ENCODE assay signal across 19 cellular contexts in the genomic region with DNA sequence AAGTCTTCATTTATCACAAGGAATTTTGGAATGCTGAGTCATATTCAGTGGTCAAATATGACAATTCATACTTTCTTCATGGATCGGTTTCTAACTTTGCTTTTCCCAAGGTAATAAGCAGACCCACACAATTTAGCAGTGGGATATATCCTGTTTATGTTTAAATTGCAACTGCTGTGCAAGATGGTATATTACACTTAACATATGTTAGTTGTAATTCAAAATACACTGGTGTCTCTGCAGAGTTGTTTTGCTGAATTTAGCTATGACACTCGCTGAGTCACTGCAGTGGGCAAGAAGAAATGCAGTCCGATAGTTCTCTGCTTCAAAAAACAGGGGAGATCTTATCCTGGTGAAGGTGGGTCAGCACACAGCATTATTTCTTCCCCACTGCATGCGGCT.
DNase-seq lines count a peak whose midpoint lies in the region; ATAC-seq, FAIRE-seq and TF ChIP-seq lines count a peak whose summit lies in the region.
"Had no signal": no experiment of that assay in that cellular context is flagged by ENCODE, and none has a peak within 500 bp of the region (broad histone marks: within the 10 kb centered on the region; RNA-seq: fewer than 3 reads in every experiment).

No MANE protein-coding gene starts in this region.

- TF ChIP-seq CTCF in AG04450 (IDR thresholded peaks at IDR 0.05; ENCODE audit: low read depth, low read length) (no peak), K562 (IDR thresholded peaks at IDR 0.05 in 2 of 3, conservative IDR thresholded peaks at IDR 0.05 in 1 of 3; ENCODE audit: insufficient read depth in 2 of 3, low read depth in 1 of 3, low read length in 3 of 3) (no peak), gastroesophageal sphincter (IDR thresholded peaks at IDR 0.05) (no peak)

- H3K27ac ChIP-seq in AG04450 (ENCODE audit: low read depth, low read length) (peak overlapping the region; percentile 85), K562 (ENCODE audit: extremely low read depth, low read depth, low read length) (no peak overlapping the region), gastroesophageal sphincter (no peak overlapping the region)

- H3K4me2 ChIP-seq in K562 (ENCODE audit: insufficient read depth, low read length), result no peak overlapping the region

- H3K9ac ChIP-seq in K562 (ENCODE audit: insufficient read depth in 1 of 2, low read depth in 2 of 2, low read length in 2 of 2), result no peak overlapping the region

- no peak for TF ChIP-seq POLR2A in K562 (conservative IDR thresholded peaks at IDR 0.05)
- no peak for TF ChIP-seq POLR2A in gastroesophageal sphincter (IDR thresholded peaks at IDR 0.05)

- TF ChIP-seq EP300 in K562 (IDR thresholded peaks at IDR 0.05; ENCODE audit: low read length) (no peak), gastroesophageal sphincter (IDR thresholded peaks at IDR 0.05) (no peak)

- H3K9me3 ChIP-seq in AG04450 (ENCODE audit: control insufficient read depth, insufficient read depth, low read length) (no peaks in the 10 kb centered on the region), K562 (replicated peaks; ENCODE audit: control insufficient read depth, insufficient read depth, low read depth, low read length) (no peaks in the 10 kb centered on the region), gastroesophageal sphincter (no peaks in the 10 kb centered on the region)

- ATAC-seq in K562, result no peak
- ATAC-seq in gastroesophageal sphincter, result no peak
- ATAC-seq in GM19324 (IDR thresholded peaks at IDR 0.05; ENCODE audit: low FRiP score, unreplicated experiment), result no peak
- no peak for ATAC-seq in HG03432 (IDR thresholded peaks at IDR 0.05; ENCODE audit: unreplicated experiment)
- ATAC-seq in GM21576 (IDR thresholded peaks at IDR 0.05; ENCODE audit: unreplicated experiment), result no peak
- ATAC-seq: activated naive CD4-positive, alpha-beta T cell treated with anti-CD3 and anti-CD28 coated beads, Interleukin-2, amount 50 U/mL, for 72 hours; HCT116; left ventricle myocardium superior; Right ventricle myocardium inferior had no signal

- H3K79me2 ChIP-seq in K562 (ENCODE audit: control insufficient read depth, insufficient read depth, low read length), result no peaks in the 10 kb centered on the region

- intact Hi-C loops in K562 (cut with micrococcal nuclease), result no loop called here

- H3K36me3 ChIP-seq in K562 (ENCODE audit: control insufficient read depth, insufficient read depth, low read length) (no peaks in the 10 kb centered on the region), gastroesophageal sphincter (no peaks in the 10 kb centered on the region)

- no peak overlapping the region for H2AFZ ChIP-seq in K562 (ENCODE audit: low read depth, low read length)

- WGBS in K562 (ENCODE audit: insufficient coverage, low coverage, missing lambda C conversion rate), result 0% methylated on average over 4 of the region's 4 CpGs
- 62 to 74% methylated on average over 3 of the region's 4 CpGs for WGBS in gastroesophageal sphincter (ENCODE audit: low coverage in 1 of 2), 2 donors

- no peak for TF ChIP-seq RAD21 in K562 (CRISPR knock-in tag; conservative IDR thresholded peaks at IDR 0.05 in 1 of 2, IDR thresholded peaks at IDR 0.05 in 1 of 2)

- POLR2A ChIA-PET in AG04450 (lab: Yijun Ruan, JAX), result no interaction called here
- POLR2A ChIA-PET in K562 (lab: Yijun Ruan, JAX), result interaction anchor here (1.2 kb wide), 1 partner anchor 8 kb away, joined by 3 read pairs; no protein-coding TSS in a partner anchor

- DNase-seq in AG04450 (ENCODE audit: low read depth, low spot score) (peak; percentile 55), HT1080 (ENCODE audit: low read depth) (peak; percentile 83), K562 (ENCODE audit: extremely low read depth in 1 of 4, low spot score in 3 of 4) (peak in 1 of 4 experiments; percentile 14), iris pigment epithelial cell (ENCODE audit: low read depth) (peak; percentile 80)
- DNase-seq: ACHN, dermis blood vessel endothelial cell, DND-41, glutamatergic neuron, left ventricle myocardium superior, NCI-H1417 treated with DMSO at 0.1 percent for 48 hours, NCI-H69, trophoblast cell had no signal

- H3K4me1 ChIP-seq in K562 (replicated peaks in 1 of 2; ENCODE audit: control insufficient read depth in 2 of 2, insufficient read depth in 2 of 2, low read length in 2 of 2) (no peaks in the 10 kb centered on the region), gastroesophageal sphincter (no peaks in the 10 kb centered on the region)

- H3K27me3 ChIP-seq in AG04450 (ENCODE audit: control insufficient read depth, insufficient read depth, low read length) (no peaks in the 10 kb centered on the region), K562 (ENCODE audit: control insufficient read depth in 2 of 2, insufficient read depth in 2 of 2, low read length in 2 of 2) (no peaks in the 10 kb centered on the region), gastroesophageal sphincter (no peaks in the 10 kb centered on the region)

- CTCF ChIA-PET in AG04450 (lab: Charles Lee), result interaction anchor here (0.6 kb wide), 2 partner anchors 37 to 346 kb away, joined by 3 to 5 read pairs; no protein-coding TSS in a partner anchor
- CTCF ChIA-PET in K562 (lab: Yijun Ruan, JAX; ENCODE audit: low intra/inter-chr PET ratio), result no interaction called here

- H4K20me1 ChIP-seq in K562 (replicated peaks; ENCODE audit: control insufficient read depth, insufficient read depth, low read length), result no peaks in the 10 kb centered on the region

- FAIRE-seq in K562 (lab: Jason Lieb, UNC), result no peak

- in situ Hi-C loops in K562 (cut with MboI), result no loop called here

- BruUV-seq in K562 (replicated peaks; lab: Mats Ljungman, UMichigan), result no TSS peak

- no peaks in the 10 kb centered on the region for H3K9me1 ChIP-seq in K562 (ENCODE audit: control insufficient read depth, insufficient read depth, low read length)

- no peak overlapping the region for H3K4me3 ChIP-seq in AG04450 (ENCODE audit: low read depth, low read length)
- no peak overlapping the region for H3K4me3 ChIP-seq in K562
- H3K4me3 ChIP-seq in gastroesophageal sphincter, result no peak overlapping the region

TF ChIP-seq in K562, 482 proteins besides CTCF, POLR2A, EP300 and RAD21:
- no peak for TF ChIP-seq GABPA (tag; conservative IDR thresholded peaks at IDR 0.05; ENCODE audit: low read depth)
- TF ChIP-seq ZBTB1 (CRISPR knock-in tag; IDR thresholded peaks at IDR 0.05; ENCODE audit: borderline replicate concordance, low read depth), result no peak
- TF ChIP-seq SIX5 (IDR thresholded peaks at IDR 0.05; ENCODE audit: borderline replicate concordance in 1 of 2, insufficient read depth in 1 of 2, low read depth in 1 of 2, low read length in 2 of 2), result no peak
- TF ChIP-seq ZNF316 (IDR thresholded peaks at IDR 0.05), result peak; percentile 64
- TF ChIP-seq MAFG (tag; conservative IDR thresholded peaks at IDR 0.05), result peak; percentile 64
- peak; percentile 5; the same call in 1 of the 2 replicates for TF ChIP-seq NFE2 (IDR thresholded peaks at IDR 0.05; ENCODE audit: low read depth)
- TF ChIP-seq ZNF76 (CRISPR knock-in tag; IDR thresholded peaks at IDR 0.05; ENCODE audit: borderline replicate concordance), result no peak
- 0 out of 2 replicates have a peak, but pooled peaks have one; percentile 10 for TF ChIP-seq C11orf30 (IDR thresholded peaks at IDR 0.05; ENCODE audit: low read depth)
